ENCODE assay signal across 16 cellular contexts in genomic region chr10:69704231-69704630, GRCh38.
DNase-seq lines count a peak whose midpoint lies in the region; ATAC-seq and TF ChIP-seq lines count a peak whose summit lies in the region.
"Had no signal": no experiment of that assay in that cellular context is flagged by ENCODE, and none has a peak within 500 bp of the region (broad histone marks: within the 10 kb centered on the region; RNA-seq: fewer than 3 reads in every experiment).

No MANE protein-coding gene starts in this region.

- H3K4me3 ChIP-seq in epithelial cell of esophagus (ENCODE audit: low read length) = no peak overlapping the region
- H3K4me3 ChIP-seq in left ventricle myocardium inferior = no peak overlapping the region
- H3K4me3 ChIP-seq: HAP-1, K562 had no signal

- peaks cover 17% of the 10 kb centered on the region for H3K9me3 Mint-ChIP-seq in activated naive CD8-positive, alpha-beta T cell treated with anti-CD3 and anti-CD28 coated beads, Interleukin-2, amount 50 U/mL, for 24 hours
- peaks cover 16% of the 10 kb centered on the region for H3K9me3 Mint-ChIP-seq in activated naive CD8-positive, alpha-beta T cell treated with anti-CD3 and anti-CD28 coated beads for 36 hours

- H3K27me3 ChIP-seq in left ventricle myocardium inferior (ENCODE audit: low read depth) = peaks cover 51% of the 10 kb centered on the region

- TF ChIP-seq CTCF in epithelial cell of esophagus (IDR thresholded peaks at IDR 0.05; ENCODE audit: insufficient read depth, low read depth, low read length, missing control alignments) = no peak
- no peak for TF ChIP-seq CTCF in left ventricle myocardium inferior (IDR thresholded peaks at IDR 0.05; ENCODE audit: borderline replicate concordance)

- H3K27ac Mint-ChIP-seq in activated naive CD8-positive, alpha-beta T cell treated with anti-CD3 and anti-CD28 coated beads, Interleukin-2, amount 50 U/mL, for 24 hours = peak overlapping the region; percentile 48
- H3K27ac Mint-ChIP-seq in activated naive CD8-positive, alpha-beta T cell treated with anti-CD3 and anti-CD28 coated beads for 36 hours = no peak overlapping the region

- H3K4me3 Mint-ChIP-seq in activated naive CD8-positive, alpha-beta T cell treated with anti-CD3 and anti-CD28 coated beads, Interleukin-2, amount 50 U/mL, for 24 hours = no peak overlapping the region
- H3K4me3 Mint-ChIP-seq in activated naive CD8-positive, alpha-beta T cell treated with anti-CD3 and anti-CD28 coated beads for 36 hours = no peak overlapping the region

- no peaks in the 10 kb centered on the region for H3K4me1 ChIP-seq in left ventricle myocardium inferior
- H3K4me1 ChIP-seq: HAP-1 had no signal

- ATAC-seq in activated naive CD8-positive, alpha-beta T cell treated with anti-CD3 and anti-CD28 coated beads, Interleukin-2, amount 50 U/mL, for 24 hours = no peak
- ATAC-seq in GM18870 (IDR thresholded peaks at IDR 0.05; ENCODE audit: unreplicated experiment) = no peak
- ATAC-seq: K562, Panc1 had no signal

- peaks cover 16% of the 10 kb centered on the region for H3K9me3 ChIP-seq in left ventricle myocardium inferior (replicated peaks)
- H3K9me3 ChIP-seq: HAP-1 had no signal

- intact Hi-C loops in left ventricle myocardium inferior (cut with micrococcal nuclease) = no loop called here

- peaks cover 8% of the 10 kb centered on the region for H3K4me1 Mint-ChIP-seq in activated naive CD8-positive, alpha-beta T cell treated with anti-CD3 and anti-CD28 coated beads, Interleukin-2, amount 50 U/mL, for 24 hours
- peaks cover 6% of the 10 kb centered on the region for H3K4me1 Mint-ChIP-seq in activated naive CD8-positive, alpha-beta T cell treated with anti-CD3 and anti-CD28 coated beads for 36 hours

- peaks cover 62% of the 10 kb centered on the region for H3K27me3 Mint-ChIP-seq in activated naive CD8-positive, alpha-beta T cell treated with anti-CD3 and anti-CD28 coated beads, Interleukin-2, amount 50 U/mL, for 24 hours
- peaks cover 72% of the 10 kb centered on the region for H3K27me3 Mint-ChIP-seq in activated naive CD8-positive, alpha-beta T cell treated with anti-CD3 and anti-CD28 coated beads for 36 hours

- no peak overlapping the region for H3K27ac ChIP-seq in left ventricle myocardium inferior (replicated peaks)
- H3K27ac ChIP-seq: 22Rv1 had no signal

- H3K36me3 ChIP-seq in left ventricle myocardium inferior = no peaks in the 10 kb centered on the region
- H3K36me3 ChIP-seq: HAP-1 had no signal

- DNase-seq in activated naive CD8-positive, alpha-beta T cell treated with anti-CD3 and anti-CD28 coated beads, Interleukin-2, amount 50 U/mL, for 24 hours = no peak
- no peak for DNase-seq in activated naive CD8-positive, alpha-beta T cell treated with anti-CD3 and anti-CD28 coated beads for 36 hours
- peak; percentile 68 for DNase-seq in SKM-1 (lab: John Stamatoyannopoulos, UW; ENCODE audit: unreplicated experiment)
- DNase-seq in epithelial cell of esophagus (ENCODE audit: low read depth) = peak; percentile 49
- DNase-seq in left ventricle myocardium inferior = no peak
- DNase-seq in NCI-H526 treated with DMSO at 0.1 percent for 48 hours (lab: John Stamatoyannopoulos, UW) = no peak
- no peak for DNase-seq in occipital lobe (lab: John Stamatoyannopoulos, UW)
- DNase-seq: C1 segment of cervical spinal cord, NCI-H1105, NCI-H1694 treated with DMSO at 0.1 percent for 48 hours, SHP77 treated with DMSO at 0.1 percent for 48 hours had no signal

- H3K36me3 Mint-ChIP-seq in activated naive CD8-positive, alpha-beta T cell treated with anti-CD3 and anti-CD28 coated beads, Interleukin-2, amount 50 U/mL, for 24 hours (ENCODE audit: low read depth) = peaks cover 6% of the 10 kb centered on the region
- H3K36me3 Mint-ChIP-seq in activated naive CD8-positive, alpha-beta T cell treated with anti-CD3 and anti-CD28 coated beads for 36 hours = peaks cover 4% of the 10 kb centered on the region

Comparison
In these comparisons a context has a peak if more than half of its experiments do, and no peak if none do; other contexts are left out.
1. DNase-seq: peak in SKM-1 (single experiment) and epithelial cell of esophagus (single experiment); none in activated naive CD8-positive, alpha-beta T cell treated with anti-CD3 and anti-CD28 coated beads, Interleukin-2, amount 50 U/mL, for 24 hours (single experiment), activated naive CD8-positive, alpha-beta T cell treated with anti-CD3 and anti-CD28 coated beads for 36 hours (single experiment), left ventricle myocardium inferior (single experiment), NCI-H526 treated with DMSO at 0.1 percent for 48 hours (single experiment) and occipital lobe (single experiment).